ENCODE assay signal across 31 cellular contexts in the genomic region with DNA sequence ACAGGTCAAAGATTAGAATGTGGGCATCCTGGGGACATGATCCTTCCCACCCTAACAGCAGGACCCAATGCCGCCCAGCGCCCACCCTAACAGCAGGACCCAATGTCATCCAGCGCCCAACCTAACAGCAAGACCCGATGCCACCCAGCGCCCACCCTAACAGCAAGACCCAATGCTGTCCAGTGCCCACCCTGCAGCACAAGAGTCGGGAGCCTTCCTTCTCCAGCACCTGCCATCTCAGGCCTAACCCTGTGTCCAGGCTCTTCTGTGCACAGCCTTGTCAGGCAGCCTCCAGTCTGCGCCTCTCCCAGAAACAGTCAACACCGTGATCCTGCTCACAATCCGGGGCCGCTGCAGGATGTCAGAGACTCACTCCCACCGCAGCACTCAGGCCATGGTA.
"Had no signal": no experiment of that assay in that cellular context is flagged by ENCODE, and none has a peak within 500 bp of the region (broad histone marks: within the 10 kb centered on the region; RNA-seq: fewer than 3 reads in every experiment).

No MANE protein-coding gene starts in this region.

- H3K9me3 Mint-ChIP-seq: activated CD4-positive, alpha-beta memory T cell treated with anti-CD3 and anti-CD28 coated beads for 36 hours; activated naive CD4-positive, alpha-beta T cell treated with anti-CD3 and anti-CD28 coated beads for 36 hours; activated T-cell treated with anti-CD3 and anti-CD28 coated beads, Interleukin-2, amount 50 U/mL, for 24 hours; effector memory CD8-positive, alpha-beta T cell; immature natural killer cell; T-helper 2 cell treated with Interferon-gamma antibody and Interleukin-4, amounts not matched to agents 5 μg/mL and 100 μg/mL, for 36 hours had no signal

- H3K27me3 ChIP-seq: brain microvascular endothelial cell, testis, transverse colon, uterus had no signal

- H3K36me3 ChIP-seq: brain microvascular endothelial cell, gastroesophageal sphincter, sigmoid colon, transverse colon, uterus had no signal

- H3K36me3 Mint-ChIP-seq: activated CD4-positive, alpha-beta memory T cell treated with anti-CD3 and anti-CD28 coated beads for 36 hours; activated naive CD8-positive, alpha-beta T cell treated with anti-CD3 and anti-CD28 coated beads, Interleukin-2, amount 10 ng/mL, durations not matched to agents 7 days and 5 days; immature natural killer cell; natural killer cell treated with Interleukin-12 subunit alpha and Interleukin-12 subunit beta and Interleukin-15 and Interleukin-18, amount 100 ng/mL, for 72 hours had no signal

- H3K4me3 ChIP-seq: gastroesophageal sphincter, lung, mucosa of descending colon, sigmoid colon, testis, transverse colon, uterus had no signal

- H3K4me1 ChIP-seq: gastroesophageal sphincter, sigmoid colon, testis, transverse colon, uterus had no signal

- H3K9me3 ChIP-seq: gastroesophageal sphincter, mucosa of descending colon, sigmoid colon, testis, transverse colon, uterus had no signal

- H3K4me1 Mint-ChIP-seq: activated naive CD8-positive, alpha-beta T cell treated with anti-CD3 and anti-CD28 coated beads, Interleukin-2, amount 10 ng/mL, durations not matched to agents 7 days and 5 days had no signal

- H3K4me3 Mint-ChIP-seq: activated CD4-positive, alpha-beta memory T cell treated with anti-CD3 and anti-CD28 coated beads for 36 hours; activated naive CD4-positive, alpha-beta T cell treated with anti-CD3 and anti-CD28 coated beads for 36 hours; activated naive CD8-positive, alpha-beta T cell treated with anti-CD3 and anti-CD28 coated beads, Interleukin-2, amount 10 ng/mL, durations not matched to agents 7 days and 5 days; activated T-cell treated with anti-CD3 and anti-CD28 coated beads, Interleukin-2, amount 50 U/mL, for 24 hours; effector memory CD8-positive, alpha-beta T cell; immature natural killer cell; natural killer cell treated with Interleukin-12 subunit alpha and Interleukin-12 subunit beta and Interleukin-15 and Interleukin-18, amount 100 ng/mL, for 72 hours; T-helper 2 cell treated with Interferon-gamma antibody and Interleukin-4, amounts not matched to agents 5 μg/mL and 100 μg/mL, for 36 hours had no signal

- FAIRE-seq: astrocyte, endothelial cell of umbilical vein, small intestine had no signal

- H3K27ac Mint-ChIP-seq: activated CD4-positive, alpha-beta memory T cell treated with anti-CD3 and anti-CD28 coated beads for 36 hours; activated naive CD4-positive, alpha-beta T cell treated with anti-CD3 and anti-CD28 coated beads for 36 hours; activated naive CD8-positive, alpha-beta T cell treated with anti-CD3 and anti-CD28 coated beads, Interleukin-2, amount 10 ng/mL, durations not matched to agents 7 days and 5 days; activated T-cell treated with anti-CD3 and anti-CD28 coated beads, Interleukin-2, amount 50 U/mL, for 24 hours; activated T-helper 2 cell treated with anti-CD3 and anti-CD28 coated beads, Interferon-gamma antibody, Interleukin-2, Interleukin-4, amounts not matched to agents 10 μg/mL and 5 μg/mL and 100 μg/mL, durations not matched to agents 14 hours and 24 hours and 36 hours; effector memory CD8-positive, alpha-beta T cell; immature natural killer cell; natural killer cell treated with Interleukin-12 subunit alpha and Interleukin-12 subunit beta and Interleukin-15 and Interleukin-18, amount 100 ng/mL, for 72 hours; progenitor cell of endocrine pancreas; T-helper 2 cell treated with Interferon-gamma antibody and Interleukin-4, amounts not matched to agents 5 μg/mL and 100 μg/mL, for 36 hours had no signal

- ATAC-seq: effector memory CD8-positive, alpha-beta T cell; gastroesophageal sphincter; mucosa of descending colon had no signal

- DNase-seq: activated CD4-positive, alpha-beta memory T cell treated with anti-CD3 and anti-CD28 coated beads for 36 hours; activated CD4-positive, alpha-beta T cell treated with anti-CD3 and anti-CD28 coated beads for 4 hours; activated CD4-positive, CD25-positive, alpha-beta regulatory T cell; activated CD8-positive, alpha-beta memory T cell treated with anti-CD3 and anti-CD28 coated beads, Interleukin-2, amount 50 U/mL, for 4 hours; activated naive CD4-positive, alpha-beta T cell treated with anti-CD3 and anti-CD28 coated beads for 36 hours; activated naive CD8-positive, alpha-beta T cell treated with anti-CD3 and anti-CD28 coated beads, Interleukin-2, amount 10 ng/mL, durations not matched to agents 7 days and 5 days; activated T-cell treated with anti-CD3 and anti-CD28 coated beads, Interleukin-2, amount 50 U/mL, for 24 hours; amniotic stem cell; brain microvascular endothelial cell; cortex of kidney; effector memory CD8-positive, alpha-beta T cell; hypothalamus; immature natural killer cell; mesendoderm; sigmoid colon; small intestine; stimulated activated CD4-positive, alpha-beta T cell treated with anti-CD3 and anti-CD28 coated beads, Interleukin-1b, Interleukin-23, amount 100 ng/mL, for 48 hours; stimulated activated naive CD4-positive, alpha-beta T cell treated with Interleukin-2 at 50 U/mL for 16 hours; T-helper 1 cell; testis; transverse colon had no signal

- H3K27ac ChIP-seq: brain microvascular endothelial cell, gastroesophageal sphincter, sigmoid colon, testis, transverse colon, uterus had no signal
